29 cellular contexts compared by ENCODE assay signal in genomic region chr3:15197340-15198029, GRCh38.
"Had no signal": no experiment of that assay in that cellular context is flagged by ENCODE, and none has a peak within 500 bp of the region (broad histone marks: within the 10 kb centered on the region; RNA-seq: fewer than 3 reads in every experiment).

No MANE protein-coding gene starts in this region.

- H3K27me3 ChIP-seq: colonic mucosa, dorsolateral prefrontal cortex, esophagus muscularis mucosa, esophagus squamous epithelium, gastrocnemius medialis, gastroesophageal sphincter, heart left ventricle, heart right ventricle had no signal

- H3K9me3 Mint-ChIP-seq: dendritic cell treated with granulocyte-macrophage colony-stimulating factor and Interleukin-4, amounts not matched to agents 40 ng/mL and 50 ng/mL, for 4 days; effector memory CD8-positive, alpha-beta T cell had no signal

- H3K4me1 ChIP-seq: colonic mucosa, esophagus muscularis mucosa, esophagus squamous epithelium, foreskin keratinocyte, gastrocnemius medialis, gastroesophageal sphincter, heart left ventricle, heart right ventricle had no signal

- H3K9me3 ChIP-seq: colonic mucosa, esophagus muscularis mucosa, esophagus squamous epithelium, gastrocnemius medialis, gastroesophageal sphincter, heart left ventricle, heart right ventricle had no signal

- H3K27ac ChIP-seq: colonic mucosa, coronary artery, dorsolateral prefrontal cortex, epithelial cell of prostate, esophagus muscularis mucosa, esophagus squamous epithelium, foreskin keratinocyte, gastrocnemius medialis, gastroesophageal sphincter, heart left ventricle, heart right ventricle had no signal

- H3K4me1 Mint-ChIP-seq: endodermal cell had no signal

- H3K36me3 ChIP-seq: colonic mucosa, esophagus muscularis mucosa, esophagus squamous epithelium, gastrocnemius medialis, gastroesophageal sphincter, heart left ventricle, heart right ventricle had no signal

- ATAC-seq: effector memory CD8-positive, alpha-beta T cell; esophagus mucosa; foreskin keratinocyte; gastrocnemius medialis; gastroesophageal sphincter; heart left ventricle; heart right ventricle had no signal

- DNase-seq: colonic mucosa; cortex of kidney; dermis blood vessel endothelial cell; dorsolateral prefrontal cortex; effector CD4-positive, alpha-beta T cell; effector CD8-positive, alpha-beta T cell; effector memory CD4-positive, alpha-beta T cell; effector memory CD8-positive, alpha-beta T cell; endodermal cell; erythroblast; esophagus squamous epithelium; foreskin fibroblast; foreskin keratinocyte; foreskin melanocyte; gastrocnemius medialis; glutamatergic neuron; head of caudate nucleus; heart left ventricle; heart right ventricle had no signal

- H3K27ac Mint-ChIP-seq: dendritic cell treated with granulocyte-macrophage colony-stimulating factor and Interleukin-4, amounts not matched to agents 40 ng/mL and 50 ng/mL, for 4 days; effector memory CD8-positive, alpha-beta T cell; endodermal cell had no signal

- H3K4me3 ChIP-seq: colonic mucosa, coronary artery, dorsolateral prefrontal cortex, esophagus muscularis mucosa, esophagus squamous epithelium, gastrocnemius medialis, gastroesophageal sphincter, heart left ventricle, heart right ventricle had no signal

- H3K4me3 Mint-ChIP-seq: dendritic cell treated with granulocyte-macrophage colony-stimulating factor and Interleukin-4, amounts not matched to agents 40 ng/mL and 50 ng/mL, for 4 days; effector memory CD8-positive, alpha-beta T cell; endodermal cell had no signal

- FAIRE-seq: colon, endometrium, endothelial cell of umbilical vein, frontal cortex had no signal
